ENCODE assay signal across 25 cellular contexts in the genomic region with DNA sequence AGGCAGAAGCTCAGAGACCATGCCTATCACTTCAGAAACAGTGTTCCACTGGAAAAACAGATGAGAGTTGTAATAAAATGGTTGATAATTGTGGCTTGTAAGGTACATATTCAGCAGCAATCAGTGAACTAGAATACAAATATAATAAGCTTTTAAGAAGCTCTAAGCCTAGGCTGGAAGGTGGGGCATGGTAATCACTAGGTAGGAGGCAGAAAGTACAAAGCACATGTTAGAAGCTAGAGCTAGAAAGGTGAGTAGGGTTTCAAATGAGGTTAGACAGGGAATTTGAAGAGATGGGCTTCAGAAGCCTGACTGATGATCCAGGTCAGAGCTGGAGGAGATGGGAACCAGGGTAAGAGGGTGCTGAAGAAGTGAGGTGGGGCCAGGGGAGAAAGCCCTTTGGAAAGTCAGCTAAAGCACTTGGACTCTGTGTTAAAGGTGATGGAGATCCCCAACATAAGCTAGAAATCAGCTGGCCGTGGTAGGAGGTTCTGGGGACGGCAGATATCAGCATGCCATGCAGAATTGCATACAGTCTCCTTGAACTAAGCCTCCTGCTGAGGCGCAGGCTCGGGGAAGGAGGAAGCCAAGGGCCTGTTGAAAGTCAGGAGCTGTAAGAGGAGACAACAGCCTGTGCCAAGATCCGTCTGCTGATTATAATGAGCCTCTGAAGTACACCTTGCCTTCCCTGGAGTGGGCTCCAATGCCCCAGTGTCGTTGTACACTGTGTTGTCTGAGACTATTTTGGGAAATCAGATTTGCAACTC.
A peak's percentile ranks its signal among the peaks of the same experiment; 100 is the strongest.
DNase-seq lines count a peak whose midpoint lies in the region; ATAC-seq lines count a peak whose summit lies in the region.
"Had no signal": no experiment of that assay in that cellular context is flagged by ENCODE, and none has a peak within 500 bp of the region (broad histone marks: within the 10 kb centered on the region; RNA-seq: fewer than 3 reads in every experiment).

No MANE protein-coding gene starts in this region.

- H3K4me1 Mint-ChIP-seq in T-helper 17 cell, result peaks cover 8% of the 10 kb centered on the region
- H3K4me1 Mint-ChIP-seq: CD14-positive monocyte had no signal

- peak overlapping the region; percentile 32 for H3K27ac Mint-ChIP-seq in T-helper 17 cell
- H3K27ac Mint-ChIP-seq: CD14-positive monocyte, GM23338, HFFc6 had no signal

- no peak overlapping the region for H3K4me3 Mint-ChIP-seq in T-helper 17 cell
- H3K4me3 Mint-ChIP-seq: CD14-positive monocyte, GM23338, HFFc6 had no signal

- DNase-seq in NCI-H187 (lab: John Stamatoyannopoulos, UW) (peak; percentile 63 to 68), NCI-H187 treated with DMSO at 0.1 percent for 48 hours (lab: John Stamatoyannopoulos, UW) (no peak), NCI-H2107 (lab: John Stamatoyannopoulos, UW) (peak; percentile 58), T-helper 17 cell (no peak), retina (peak; percentile 7), activated T-cell treated with anti-CD3 and anti-CD28 coated beads for 4 hours (no peak), LoVo (ENCODE audit: low spot score) (no peak)
- DNase-seq: 8988T, ACHN, BE2C, DMS153, HFFc6, KBM-7, MG63, NCI-H1105 treated with DMSO at 0.1 percent for 48 hours, NCI-H1694 treated with DMSO at 0.1 percent for 48 hours, NCI-H510A treated with DMSO at 0.1 percent for 48 hours, NCI-H774, PC-3, SK-N-SH, SW 1271 had no signal

- no peaks in the 10 kb centered on the region for H3K36me3 Mint-ChIP-seq in T-helper 17 cell (ENCODE audit: low read depth)
- H3K36me3 Mint-ChIP-seq: CD14-positive monocyte had no signal

- no peaks in the 10 kb centered on the region for H3K9me3 ChIP-seq in T-helper 17 cell (ENCODE audit: control insufficient read depth, low read length, poor library complexity, severe bottlenecking)
- H3K9me3 ChIP-seq: BE2C, HAP-1, MG63, SK-N-SH had no signal

- no peaks in the 10 kb centered on the region for H3K27me3 Mint-ChIP-seq in T-helper 17 cell

- no peak for ATAC-seq in T-helper 17 cell
- no peak for ATAC-seq in HG02759 (IDR thresholded peaks at IDR 0.05; ENCODE audit: unreplicated experiment)
- ATAC-seq: GM23338, PC-3 had no signal

Comparison
In these comparisons a context has a peak if more than half of its experiments do, and no peak if none do; other contexts are left out.
1. DNase-seq: peak in NCI-H187 (2 of 2), NCI-H2107 (single experiment) and retina (single experiment); none in NCI-H187 treated with DMSO at 0.1 percent for 48 hours (single experiment), T-helper 17 cell (0 of 3), activated T-cell treated with anti-CD3 and anti-CD28 coated beads for 4 hours (single experiment) and LoVo (single experiment).